ENCODE assay signal across 28 cellular contexts in the genomic region with DNA sequence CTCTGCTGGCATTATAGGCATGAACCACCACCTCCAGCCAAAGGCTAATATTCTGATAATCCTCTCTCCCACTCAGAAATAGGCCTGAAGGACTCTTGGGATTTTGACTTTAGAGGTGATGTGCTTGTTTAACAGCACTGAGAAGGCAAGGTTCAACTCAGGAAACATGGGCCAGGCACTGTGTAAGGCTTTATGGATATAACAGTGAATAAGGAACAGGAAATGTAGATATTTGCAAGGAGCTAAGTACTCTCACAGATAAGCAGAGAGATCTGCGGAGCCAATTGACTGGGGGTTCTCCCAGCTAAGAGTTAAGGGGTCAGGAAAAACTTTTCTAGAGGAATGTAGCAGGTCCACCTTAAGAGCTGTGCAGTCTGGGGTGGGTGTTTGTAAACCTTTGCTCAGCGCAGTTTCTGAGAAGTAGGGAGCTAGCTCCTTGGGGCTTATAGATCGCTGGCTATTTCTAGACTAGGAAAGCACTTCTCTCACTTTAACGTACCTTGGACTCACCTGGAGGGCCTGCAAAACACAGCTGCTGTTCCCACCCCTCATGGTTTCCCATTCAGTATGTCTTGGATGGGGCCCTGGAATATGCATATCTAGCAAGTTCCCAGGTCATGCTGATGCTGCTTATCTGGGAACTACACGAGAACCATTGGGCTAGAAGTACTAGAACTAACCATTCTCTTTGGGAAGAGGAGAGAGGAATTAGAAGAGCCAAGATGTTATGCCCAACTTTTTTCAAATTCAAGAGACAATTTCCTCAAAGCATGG. TPM values are rescaled to one million over a fixed set of nuclear protein-coding genes. Genes with fewer than 3 reads are reported as not detected.
DNase-seq lines count a peak whose midpoint lies in the region; ATAC-seq and TF ChIP-seq lines count a peak whose summit lies in the region.
"Had no signal": no experiment of that assay in that cellular context is flagged by ENCODE, and none has a peak within 500 bp of the region (broad histone marks: within the 10 kb centered on the region; RNA-seq: fewer than 3 reads in every experiment).

No MANE protein-coding gene starts in this region.

- H3K79me1 ChIP-seq in mesendoderm (ENCODE audit: low read length) = no peaks in the 10 kb centered on the region

- no peak overlapping the region for H4K8ac ChIP-seq in mesendoderm (ENCODE audit: low read depth, low read length)

- peaks cover 9% of the 10 kb centered on the region for H3K36me3 ChIP-seq in GM23338 (ENCODE audit: insufficient read depth)
- H3K36me3 ChIP-seq in PC-3 (ENCODE audit: low read depth, low read length) = no peaks in the 10 kb centered on the region
- no peaks in the 10 kb centered on the region for H3K36me3 ChIP-seq in mesendoderm (ENCODE audit: control insufficient read depth, insufficient read depth, low read length)
- H3K36me3 ChIP-seq: HAP-1, ovary, transverse colon had no signal

- peaks cover 22% of the 10 kb centered on the region for H3K9me3 Mint-ChIP-seq in GM23338
- H3K9me3 Mint-ChIP-seq: effector memory CD8-positive, alpha-beta T cell had no signal

- 0 out of 2 replicates have a peak overlapping the region, but pooled peaks have one; percentile 62 for H3K27ac Mint-ChIP-seq in GM23338
- H3K27ac Mint-ChIP-seq: activated CD8-positive, alpha-beta T cell treated with anti-CD3 and anti-CD28 coated beads for 36 hours; activated T-helper 17 cell treated with anti-CD3 and anti-CD28 coated beads, Interleukin-2, amount 50 U/mL, for 72 hours; effector memory CD8-positive, alpha-beta T cell; nephron progenitor cell; T-helper 1 cell treated with Interleukin-12 subunit alpha and Interleukin-12 subunit beta and Interleukin-4 antibody, amounts not matched to agents 30 μg/mL and 1 μg/mL, for 36 hours had no signal

- H3K23ac ChIP-seq in mesendoderm (ENCODE audit: low read length) = no peak overlapping the region

- TF ChIP-seq CTCF in GM23338 (conservative IDR thresholded peaks at IDR 0.05; ENCODE audit: low read depth in 2 of 2) (no peak), PC-3 (conservative IDR thresholded peaks at IDR 0.05; ENCODE audit: low read depth, low read length) (no peak), coronary artery (IDR thresholded peaks at IDR 0.05) (no peak)

- H4K20me1 ChIP-seq in GM23338 (replicated peaks; ENCODE audit: insufficient read depth) = no peaks in the 10 kb centered on the region
- no peaks in the 10 kb centered on the region for H4K20me1 ChIP-seq in PC-3 (ENCODE audit: low read length)

- H3K9me2 ChIP-seq in GM23338 (ENCODE audit: insufficient read depth) (no peaks in the 10 kb centered on the region), PC-3 (replicated peaks; ENCODE audit: low read length) (no peaks in the 10 kb centered on the region)

- H3K18ac ChIP-seq in mesendoderm (ENCODE audit: low read length) = no peak overlapping the region

- DNase-seq in GM23338 (ENCODE audit: low spot score) (peak; percentile 5), PC-3 (no peak), glomerular visceral epithelial cell (ENCODE audit: extremely low spot score) (peak; percentile 39), mesendoderm (peak; percentile 26), coronary artery (ENCODE audit: low spot score) (no peak), NCI-H1694 (lab: John Stamatoyannopoulos, UW) (no peak), NOMO-1 treated with dmso at 0.1 percent for 144 hours (lab: John Stamatoyannopoulos, UW; ENCODE audit: unreplicated experiment) (no peak)
- DNase-seq: activated CD8-positive, alpha-beta T cell treated with anti-CD3 and anti-CD28 coated beads for 36 hours; activated naive CD4-positive, alpha-beta T cell treated with anti-CD3 and anti-CD28 coated beads, Interleukin-2, amount 50 U/mL, for 16 hours; amniotic stem cell; cortex of kidney; effector memory CD8-positive, alpha-beta T cell; foreskin melanocyte; KG1; NCI-H1436; NCI-H510A; nephron progenitor cell; NK-92 treated with Interleukin-12 subunit alpha and Interleukin-12 subunit beta, amount 100 ng/mL, for 24 hours; ovary; retina; transverse colon had no signal

- intact Hi-C loops in PC-3 (cut with micrococcal nuclease) = no loop called here

- H3K9ac ChIP-seq in PC-3 (ENCODE audit: low read length) (peak overlapping the region; percentile 19; the same call in 1 of the 2 replicates), mesendoderm (ENCODE audit: low read length) (no peak overlapping the region)

- no peak overlapping the region for H3K4me3 Mint-ChIP-seq in GM23338
- H3K4me3 Mint-ChIP-seq: activated CD8-positive, alpha-beta T cell treated with anti-CD3 and anti-CD28 coated beads for 36 hours; activated T-helper 17 cell treated with anti-CD3 and anti-CD28 coated beads, Interleukin-2, amount 50 U/mL, for 72 hours; effector memory CD8-positive, alpha-beta T cell; nephron progenitor cell; T-helper 1 cell treated with Interleukin-12 subunit alpha and Interleukin-12 subunit beta and Interleukin-4 antibody, amounts not matched to agents 30 μg/mL and 1 μg/mL, for 36 hours had no signal

- H2BK5ac ChIP-seq in mesendoderm (ENCODE audit: low read length) = no peak overlapping the region

- POLR2A ChIA-PET in PC-3 (lab: Charles Lee; ENCODE audit: unreplicated experiment) = no interaction called here

- no peak overlapping the region for H2BK15ac ChIP-seq in mesendoderm (replicated peaks; ENCODE audit: low read depth)

- no CpG with 5 or more reads among the region's 5 CpGs for WGBS in mesendoderm (ENCODE audit: extremely low coverage, insufficient coverage, low lambda C conversion rate)

- H2AFZ ChIP-seq in GM23338 (no peak overlapping the region), PC-3 (ENCODE audit: low read length) (no peak overlapping the region)

- CTCF ChIA-PET in PC-3 (lab: Charles Lee) = interaction anchor here (1.5 kb wide), 1 partner anchor 65 kb away, joined by 4 read pairs; the partner anchor contains the start of gene RWDD3

- H2AK5ac ChIP-seq in mesendoderm (ENCODE audit: low read length) = no peak overlapping the region

- H3K4ac ChIP-seq in mesendoderm (ENCODE audit: low read depth, low read length) = no peak overlapping the region

- no TSS peak for BruUV-seq in PC-3 (replicated peaks; lab: Mats Ljungman, UMichigan)

- H3K4me3 ChIP-seq in GM23338 (no peak overlapping the region), PC-3 (ENCODE audit: low read length) (no peak overlapping the region), mesendoderm (ENCODE audit: low read length) (no peak overlapping the region), coronary artery (no peak overlapping the region)
- H3K4me3 ChIP-seq: esophagus muscularis mucosa, HAP-1, ovary, SK-N-MC, smooth muscle cell, transverse colon had no signal

- H3K4me1 Mint-ChIP-seq in GM23338 = peaks cover 5% of the 10 kb centered on the region; the same call in 2 of the 3 replicates
- H3K4me1 Mint-ChIP-seq: activated T-helper 17 cell treated with anti-CD3 and anti-CD28 coated beads, Interleukin-2, amount 50 U/mL, for 72 hours; nephron progenitor cell had no signal

- H3K4me1 ChIP-seq in GM23338 (ENCODE audit: insufficient read depth) = no peaks in the 10 kb centered on the region
- H3K4me1 ChIP-seq in PC-3 (ENCODE audit: insufficient read depth, low read length) = peaks cover 28% of the 10 kb centered on the region
- peaks cover 3% of the 10 kb centered on the region for H3K4me1 ChIP-seq in mesendoderm (ENCODE audit: control insufficient read depth, low read depth, low read length)

- H2BK120ac ChIP-seq in mesendoderm (ENCODE audit: low read depth, low read length) = no peak overlapping the region

- H3F3A ChIP-seq in GM23338 (replicated peaks; ENCODE audit: low read depth) (no peaks in the 10 kb centered on the region), PC-3 (ENCODE audit: low read length, unreplicated experiment) (no peaks in the 10 kb centered on the region)

- H3K79me2 ChIP-seq in GM23338 (replicated peaks; ENCODE audit: insufficient read depth) (no peaks in the 10 kb centered on the region), PC-3 (ENCODE audit: low read length) (no peaks in the 10 kb centered on the region), mesendoderm (ENCODE audit: control insufficient read depth, insufficient read depth, low read length) (no peaks in the 10 kb centered on the region)

- H3K27me3 ChIP-seq in GM23338 (ENCODE audit: insufficient read depth) (no peaks in the 10 kb centered on the region), PC-3 (ENCODE audit: low read length) (no peaks in the 10 kb centered on the region), mesendoderm (ENCODE audit: insufficient read depth, low read length, poor library complexity) (no peaks in the 10 kb centered on the region)
- H3K27me3 ChIP-seq: esophagus muscularis mucosa, ovary, transverse colon had no signal

- H3K4me2 ChIP-seq in GM23338 (no peak overlapping the region), PC-3 (ENCODE audit: low read length) (0 out of 2 replicates have a peak overlapping the region, but pooled peaks have one; percentile 32), mesendoderm (ENCODE audit: low read length) (no peak overlapping the region)
- H3K4me2 ChIP-seq: smooth muscle cell had no signal

- no peaks in the 10 kb centered on the region for H3K9me3 ChIP-seq in PC-3 (ENCODE audit: low read length)
- H3K9me3 ChIP-seq: HAP-1, ovary, transverse colon had no signal

- no peak overlapping the region for H3K56ac ChIP-seq in mesendoderm (ENCODE audit: low read length)

- no peaks in the 10 kb centered on the region for H3K27me3 Mint-ChIP-seq in GM23338 (ENCODE audit: insufficient read depth, low read depth, poor library complexity)
- H3K27me3 Mint-ChIP-seq: activated T-helper 17 cell treated with anti-CD3 and anti-CD28 coated beads, Interleukin-2, amount 50 U/mL, for 72 hours had no signal

- H3K36me3 Mint-ChIP-seq in GM23338 (ENCODE audit: low read depth) = peaks cover 21% of the 10 kb centered on the region

- peak; percentile 27; the same call in 2 of the 3 replicates for ATAC-seq in GM23338
- no peak for ATAC-seq in PC-3
- ATAC-seq: activated CD8-positive, alpha-beta T cell treated with anti-CD3 and anti-CD28 coated beads for 36 hours; activated T-helper 17 cell treated with anti-CD3 and anti-CD28 coated beads, Interleukin-2, amount 50 U/mL, for 72 hours; effector memory CD8-positive, alpha-beta T cell had no signal

- H3K27ac ChIP-seq in GM23338 (ENCODE audit: low read depth) (no peak overlapping the region), PC-3 (ENCODE audit: low read length) (peak overlapping the region; percentile 49), mesendoderm (ENCODE audit: low read depth, low read length) (no peak overlapping the region), coronary artery (peak overlapping the region in 1 of 2 donors; percentile 38)
- H3K27ac ChIP-seq: C4-2B, esophagus muscularis mucosa, ovary, SK-N-MC had no signal

- no peak overlapping the region for H4K5ac ChIP-seq in mesendoderm (ENCODE audit: low read length)

TF ChIP-seq in GM23338, 12 proteins besides CTCF, POLR2A, EP300 and RAD21 (continues in another document):
- TF ChIP-seq NANOG (IDR thresholded peaks at IDR 0.05; ENCODE audit: borderline replicate concordance) = no peak

RNA-seq across cellular contexts. Expression of gene TLCD4, which starts 51.7 kb away (rescaled TPM):
- 3.5 and 4.5 TPM in 2 replicates for total RNA-seq in GM23338 (2014; rRNA removed; shearing (Covaris generic))
- 2.8 and 4.2 TPM in 2 replicates for polyA plus RNA-seq in GM23338 (2016; fragmentation: Nextera tagmentation; extraction: Ambion mirVana)
- 8.3 and 8.6 TPM in 2 replicates for total RNA-seq in PC-3 (2014; rRNA removed)
- 0.53 TPM for polyA plus RNA-seq in mesendoderm (2013, experiment 1 of 2)
- 0.76 TPM for polyA plus RNA-seq in mesendoderm (2013, experiment 2 of 2)

Comparison
In these comparisons a context has a peak if more than half of its experiments do, and no peak if none do; other contexts are left out.
1. DNase-seq: peak in GM23338 (single experiment), glomerular visceral epithelial cell (single experiment) and mesendoderm (single experiment); none in PC-3 (single experiment), coronary artery (single experiment), NCI-H1694 (single experiment) and NOMO-1 treated with dmso at 0.1 percent for 144 hours (single experiment).